15 cellular contexts compared by ENCODE assay signal in genomic region chr12:78802593-78802992, GRCh38.
A peak's percentile ranks its signal among the peaks of the same experiment; 100 is the strongest.
DNase-seq lines count a peak whose midpoint lies in the region; ATAC-seq, FAIRE-seq and TF ChIP-seq lines count a peak whose summit lies in the region.
"Had no signal": no experiment of that assay in that cellular context is flagged by ENCODE, and none has a peak within 500 bp of the region (broad histone marks: within the 10 kb centered on the region; RNA-seq: fewer than 3 reads in every experiment).

No MANE protein-coding gene starts in this region.

- no peaks in the 10 kb centered on the region for H3K36me3 Mint-ChIP-seq in Calu3 (ENCODE audit: insufficient read depth, unreplicated experiment)
- H3K36me3 Mint-ChIP-seq in endodermal cell (ENCODE audit: low read depth): no peaks in the 10 kb centered on the region
- no peaks in the 10 kb centered on the region for H3K36me3 Mint-ChIP-seq in mesothelial cell of epicardium
- H3K36me3 Mint-ChIP-seq: activated naive CD8-positive, alpha-beta T cell treated with anti-CD3 and anti-CD28 coated beads for 36 hours; naive B cell had no signal

- H3K4me3 Mint-ChIP-seq in Calu3 (ENCODE audit: low read depth, unreplicated experiment) (no peak overlapping the region), endodermal cell (no peak overlapping the region), mesothelial cell of epicardium (no peak overlapping the region)
- H3K4me3 Mint-ChIP-seq: activated naive CD8-positive, alpha-beta T cell treated with anti-CD3 and anti-CD28 coated beads for 36 hours; naive B cell had no signal

- DNase-seq in Calu3: peak; percentile 62
- peak; percentile 71 for DNase-seq in LHCN-M2 (ENCODE audit: low read depth)
- DNase-seq in brain microvascular endothelial cell: peak; percentile 90
- DNase-seq in myocyte (ENCODE audit: low read depth): peak; percentile 38
- DNase-seq in endodermal cell: no peak
- DNase-seq in small intestine: no peak
- no peak for DNase-seq in mucosa of descending colon
- DNase-seq in mesothelial cell of epicardium (ENCODE audit: low spot score in 2 of 2, unreplicated experiment in 2 of 2): no peak
- DNase-seq: activated CD8-positive, alpha-beta memory T cell treated with anti-CD3 and anti-CD28 coated beads for 24 hours; activated naive CD8-positive, alpha-beta T cell treated with anti-CD3 and anti-CD28 coated beads for 36 hours; DMS 273 treated with DMSO at 0.1 percent for 48 hours; naive B cell; NCI-H146; T1000 had no signal

- H3K27me3 Mint-ChIP-seq in Calu3 (ENCODE audit: unreplicated experiment) (no peaks in the 10 kb centered on the region), endodermal cell (ENCODE audit: insufficient read depth) (no peaks in the 10 kb centered on the region), mesothelial cell of epicardium (ENCODE audit: low read depth) (no peaks in the 10 kb centered on the region)
- H3K27me3 Mint-ChIP-seq: activated naive CD8-positive, alpha-beta T cell treated with anti-CD3 and anti-CD28 coated beads for 36 hours; naive B cell had no signal

- H3K36me3 ChIP-seq in brain microvascular endothelial cell (replicated peaks): no peaks in the 10 kb centered on the region
- H3K36me3 ChIP-seq in endodermal cell (ENCODE audit: control insufficient read depth, insufficient read depth, low read length): no peaks in the 10 kb centered on the region
- H3K36me3 ChIP-seq in small intestine (ENCODE audit: control insufficient read depth in 2 of 2, insufficient read depth in 2 of 2, low read length in 2 of 2): no peaks in the 10 kb centered on the region
- H3K36me3 ChIP-seq in mucosa of descending colon (ENCODE audit: low read depth): no peaks in the 10 kb centered on the region

- in situ Hi-C loops in brain microvascular endothelial cell (cut with HindIII; ENCODE audit: low pct_ligation_motif_present, low sequenced_read_pairs): no loop called here

- H3K27me3 ChIP-seq in brain microvascular endothelial cell (replicated peaks) (no peaks in the 10 kb centered on the region), endodermal cell (ENCODE audit: control insufficient read depth, insufficient read depth, low read length, poor library complexity, severe bottlenecking) (no peaks in the 10 kb centered on the region), small intestine (ENCODE audit: control insufficient read depth in 2 of 2, insufficient read depth in 2 of 2, low read length in 2 of 2) (no peaks in the 10 kb centered on the region)

- H3K4me1 Mint-ChIP-seq in Calu3 (ENCODE audit: low read depth, unreplicated experiment): peaks cover 7% of the 10 kb centered on the region
- no peaks in the 10 kb centered on the region for H3K4me1 Mint-ChIP-seq in endodermal cell
- no peaks in the 10 kb centered on the region for H3K4me1 Mint-ChIP-seq in mesothelial cell of epicardium
- H3K4me1 Mint-ChIP-seq: activated naive CD8-positive, alpha-beta T cell treated with anti-CD3 and anti-CD28 coated beads for 36 hours; naive B cell had no signal

- CTCF ChIA-PET in Calu3 (lab: Charles Lee): interaction anchor here (0.5 kb wide), 1 partner anchor 199 kb away, joined by 3 read pairs; no protein-coding TSS in a partner anchor

- TF ChIP-seq CTCF in Calu3 (IDR thresholded peaks at IDR 0.05; ENCODE audit: unreplicated experiment): no peak
- TF ChIP-seq CTCF in brain microvascular endothelial cell (IDR thresholded peaks at IDR 0.05; ENCODE audit: low read depth, low read length, missing control alignments): no peak
- TF ChIP-seq CTCF in endodermal cell (conservative IDR thresholded peaks at IDR 0.05): no peak
- no peak for TF ChIP-seq CTCF in mucosa of descending colon (IDR thresholded peaks at IDR 0.05)
- no peak for TF ChIP-seq CTCF in mesothelial cell of epicardium (IDR thresholded peaks at IDR 0.05; ENCODE audit: unreplicated experiment)

- H3K4me1 ChIP-seq in endodermal cell (ENCODE audit: control insufficient read depth, insufficient read depth, low read length) (no peaks in the 10 kb centered on the region), small intestine (ENCODE audit: control insufficient read depth in 2 of 2, insufficient read depth in 1 of 2, low read depth in 1 of 2, low read length in 1 of 2) (no peaks in the 10 kb centered on the region), mucosa of descending colon (ENCODE audit: low read depth) (no peaks in the 10 kb centered on the region)

- no peak for FAIRE-seq in small intestine (lab: Jason Lieb, UNC)
- FAIRE-seq: endometrium had no signal

- intact Hi-C loops in Calu3 (cut with micrococcal nuclease; ENCODE audit: unreplicated experiment) (no loop called here), mucosa of descending colon (cut with DNase I, micrococcal nuclease) (no loop called here)

- no TSS peak for BruUV-seq in Calu3 (replicated peaks; lab: Mats Ljungman, UMichigan)

- no peak for ATAC-seq in mucosa of descending colon

- H3K27ac Mint-ChIP-seq in Calu3 (ENCODE audit: unreplicated experiment) (peak overlapping the region; percentile 58), endodermal cell (no peak overlapping the region), mesothelial cell of epicardium (no peak overlapping the region)
- H3K27ac Mint-ChIP-seq: activated naive CD8-positive, alpha-beta T cell treated with anti-CD3 and anti-CD28 coated beads for 36 hours; naive B cell had no signal

- H3K4me3 ChIP-seq in brain microvascular endothelial cell (ENCODE audit: low read depth, low read length) (no peak overlapping the region), endodermal cell (ENCODE audit: low read length) (no peak overlapping the region), small intestine (ENCODE audit: low read depth in 1 of 2, low read length in 2 of 2) (no peak overlapping the region), mucosa of descending colon (no peak overlapping the region)

- 89 to 100% methylated on average over 1 to 2 of the region's 3 CpGs for WGBS in endodermal cell (ENCODE audit: insufficient coverage in 1 of 2, insufficient read length in 1 of 2), 2 experiments
- 68 to 78% (median 77%) methylated on average over 3 of the region's 3 CpGs for WGBS in small intestine, 3 donors

- H3K27ac ChIP-seq in brain microvascular endothelial cell (no peak overlapping the region), endodermal cell (ENCODE audit: low read depth, low read length) (no peak overlapping the region), small intestine (ENCODE audit: low read depth in 1 of 2, low read length in 1 of 2) (no peak overlapping the region)

- H3K9me3 Mint-ChIP-seq in Calu3 (ENCODE audit: low read depth, unreplicated experiment) (no peaks in the 10 kb centered on the region), endodermal cell (no peaks in the 10 kb centered on the region), mesothelial cell of epicardium (no peaks in the 10 kb centered on the region)
- H3K9me3 Mint-ChIP-seq: activated naive CD8-positive, alpha-beta T cell treated with anti-CD3 and anti-CD28 coated beads for 36 hours; naive B cell had no signal

- no peak overlapping the region for H3K9ac ChIP-seq in endodermal cell (ENCODE audit: extremely low read depth, low read length, poor library complexity, severe bottlenecking)

- no peaks in the 10 kb centered on the region for H3K9me3 ChIP-seq in endodermal cell (ENCODE audit: control insufficient read depth, low read length)
- no peaks in the 10 kb centered on the region for H3K9me3 ChIP-seq in small intestine (ENCODE audit: control insufficient read depth, low read depth)
- H3K9me3 ChIP-seq in mucosa of descending colon: no peaks in the 10 kb centered on the region

Comparison
In these comparisons a context has a peak if more than half of its experiments do, and no peak if none do; other contexts are left out.
1. DNase-seq: peak in Calu3 (single experiment), LHCN-M2 (single experiment), brain microvascular endothelial cell (single experiment) and myocyte (single experiment); none in endodermal cell (single experiment), small intestine (single experiment), mucosa of descending colon (0 of 3) and mesothelial cell of epicardium (0 of 2).